8 cellular contexts compared by ENCODE assay signal in genomic region chr2:102367331-102367971, GRCh38. TPM values are rescaled to one million over a fixed set of nuclear protein-coding genes. Genes with fewer than 3 reads are reported as not detected.
A peak's percentile ranks its signal among the peaks of the same experiment; 100 is the strongest.
DNase-seq lines count a peak whose midpoint lies in the region; ATAC-seq lines count a peak whose summit lies in the region.
"Had no signal": no experiment of that assay in that cellular context is flagged by ENCODE, and none has a peak within 500 bp of the region (broad histone marks: within the 10 kb centered on the region; RNA-seq: fewer than 3 reads in every experiment).

No MANE protein-coding gene starts in this region.

- peaks cover 47 to 61% (median 55%) of the 10 kb centered on the region in 3 donors for H3K4me1 Mint-ChIP-seq in T-cell
- peaks cover 74% of the 10 kb centered on the region for H3K4me1 Mint-ChIP-seq in stimulated activated effector memory CD8-positive, alpha-beta T cell treated with anti-CD3 and anti-CD28 coated beads, Interleukin-12 subunit alpha, Interleukin-12 subunit beta, amount 100 ng/mL, for 72 hours

- peak overlapping the region; percentile 86 to 91 for H3K27ac Mint-ChIP-seq in T-cell
- peak overlapping the region; percentile 92 for H3K27ac Mint-ChIP-seq in stimulated activated effector memory CD8-positive, alpha-beta T cell treated with anti-CD3 and anti-CD28 coated beads, Interleukin-12 subunit alpha, Interleukin-12 subunit beta, amount 100 ng/mL, for 72 hours

- POLR2A ChIA-PET in T-cell (lab: Charles Lee) = no interaction called here

- H3K9me3 Mint-ChIP-seq in T-cell = peaks cover 7 to 23% (median 17%) of the 10 kb centered on the region in 3 donors
- H3K9me3 Mint-ChIP-seq in stimulated activated effector memory CD8-positive, alpha-beta T cell treated with anti-CD3 and anti-CD28 coated beads, Interleukin-12 subunit alpha, Interleukin-12 subunit beta, amount 100 ng/mL, for 72 hours = peaks cover 15% of the 10 kb centered on the region

- peaks cover 47% of the 10 kb centered on the region for H3K36me3 Mint-ChIP-seq in T-cell
- H3K36me3 Mint-ChIP-seq in stimulated activated effector memory CD8-positive, alpha-beta T cell treated with anti-CD3 and anti-CD28 coated beads, Interleukin-12 subunit alpha, Interleukin-12 subunit beta, amount 100 ng/mL, for 72 hours = peaks cover 84% of the 10 kb centered on the region

- DNase-seq in T-cell (peak in 26 of 34 experiments; percentile 7 to 69 (median 34)), NCI-H1930 (lab: John Stamatoyannopoulos, UW) (no peak), NCI-H446 (lab: John Stamatoyannopoulos, UW) (no peak), COLO668 (lab: John Stamatoyannopoulos, UW; ENCODE audit: unreplicated experiment) (no peak)
- DNase-seq in stimulated activated effector memory CD8-positive, alpha-beta T cell treated with anti-CD3 and anti-CD28 coated beads, Interleukin-12 subunit alpha, Interleukin-12 subunit beta, amount 100 ng/mL, for 72 hours (ENCODE audit: low spot score in 2 of 2) = no peak
- DNase-seq: naive B cell had no signal

- ATAC-seq in GM19043 (IDR thresholded peaks at IDR 0.05; ENCODE audit: low read depth, unreplicated experiment) = peak; percentile 57
- ATAC-seq in HG02642 (IDR thresholded peaks at IDR 0.05; ENCODE audit: poor library complexity, unreplicated experiment) = peak; percentile 58
- peak; percentile 69 to 88 (median 78) for ATAC-seq in T-cell (replicated peaks in 1 of 4)
- ATAC-seq in stimulated activated effector memory CD8-positive, alpha-beta T cell treated with anti-CD3 and anti-CD28 coated beads, Interleukin-12 subunit alpha, Interleukin-12 subunit beta, amount 100 ng/mL, for 72 hours = peak; percentile 90

- CTCF ChIA-PET in T-cell (lab: Charles Lee) = interaction anchor here in 1 of 2 donors (0.6 to 2.3 kb wide), 6 partner anchors 8 to 127 kb away, joined by 3 to 6 read pairs (median 3); no protein-coding TSS in a partner anchor

- H3K4me3 Mint-ChIP-seq in T-cell = peak overlapping the region; percentile 63 to 70 (median 68)
- peak overlapping the region; percentile 61 for H3K4me3 Mint-ChIP-seq in stimulated activated effector memory CD8-positive, alpha-beta T cell treated with anti-CD3 and anti-CD28 coated beads, Interleukin-12 subunit alpha, Interleukin-12 subunit beta, amount 100 ng/mL, for 72 hours
- H3K4me3 Mint-ChIP-seq: naive B cell had no signal

- no peaks in the 10 kb centered on the region for H3K27me3 Mint-ChIP-seq in T-cell

RNA-seq across cellular contexts. Expression of gene IL18R1, which starts 11.9 kb away (rescaled TPM):
- 10 to 100 TPM in 3 of 5 donors, 1 to 10 TPM in 2; 4.8 to 12.5 (median 10.1) TPM for total RNA-seq in T-cell

RNA-seq across cellular contexts. Expression of gene IL18RAP, which starts 55.5 kb away (rescaled TPM):
- 1 to 10 TPM; 2.5 to 9.9 (median 6.4) TPM for total RNA-seq in T-cell

RNA-seq across cellular contexts. Expression of gene IL1RL1, which starts 56.1 kb away (rescaled TPM):
- total RNA-seq in T-cell = 1 to 10 TPM in 1 of 5 donors, under 1 TPM in 4; 0.15 to 1.4 (median 0.35) TPM

Comparison
In these comparisons a context has a peak if more than half of its experiments do, and no peak if none do; other contexts are left out.
1. DNase-seq: peak in T-cell (26 of 34); none in stimulated activated effector memory CD8-positive, alpha-beta T cell treated with anti-CD3 and anti-CD28 coated beads, Interleukin-12 subunit alpha, Interleukin-12 subunit beta, amount 100 ng/mL, for 72 hours (0 of 2), NCI-H1930 (0 of 2), NCI-H446 (0 of 2) and COLO668 (single experiment).
2. Peak in every context shown above with its lines, with median percentiles within 50 percentile points of each other: ATAC-seq.